Comparison of ENCODE assay signal across 15 cellular contexts in genomic region chr20:58075565-58075964, GRCh38.
DNase-seq lines count a peak whose midpoint lies in the region; ATAC-seq and TF ChIP-seq lines count a peak whose summit lies in the region.
"Had no signal": no experiment of that assay in that cellular context is flagged by ENCODE, and none has a peak within 500 bp of the region (broad histone marks: within the 10 kb centered on the region; RNA-seq: fewer than 3 reads in every experiment).

No MANE protein-coding gene starts in this region.

- H3K4me1 ChIP-seq in spleen: peaks cover 0 to 16% (median 9%) of the 10 kb centered on the region in 6 donors
- H3K4me1 ChIP-seq: Caco-2 had no signal

- H3K9me3 ChIP-seq in spleen: peaks cover 0 to 3% (median 0%) of the 10 kb centered on the region in 8 donors
- H3K9me3 ChIP-seq: A549, Caco-2 had no signal

- intact Hi-C loops in lower leg skin (cut with DNase I; ENCODE audit: low total_unique reads): no loop called here
- intact Hi-C loops in spleen (cut with DNase I; ENCODE audit: low total_unique reads): no loop called here

- 63 to 69% methylated on average over 13 of the region's 13 CpGs for WGBS in lower leg skin, 2 donors
- WGBS in spleen, 5 donors: 86 to 91% (median 87%) methylated on average over 13 of the region's 13 CpGs

- no peak overlapping the region for H3K27ac ChIP-seq in spleen

- no peaks in the 10 kb centered on the region for H3K36me3 ChIP-seq in spleen

- ATAC-seq in SK-N-SH treated with all-trans-retinoic acid at 6 μM for 48 hours: peak; percentile 51
- no peak for ATAC-seq in HG03175 (IDR thresholded peaks at IDR 0.05; ENCODE audit: unreplicated experiment)
- ATAC-seq: A549 had no signal

- H3K27me3 ChIP-seq in spleen (replicated peaks in 1 of 7): peaks cover 0 to 26% (median 0%) of the 10 kb centered on the region in 7 donors

- TF ChIP-seq POLR2A in lower leg skin (IDR thresholded peaks at IDR 0.05) (no peak), spleen (IDR thresholded peaks at IDR 0.05) (no peak)

- DNase-seq in activated CD8-positive, alpha-beta memory T cell treated with anti-CD3 and anti-CD28 coated beads, Interleukin-2, amount 50 U/mL, for 48 hours: peak; percentile 20
- no peak for DNase-seq in activated CD8-positive, alpha-beta memory T cell treated with anti-CD3 and anti-CD28 coated beads, Interleukin-2, amount 50 U/mL, for 4 hours
- DNase-seq in lower leg skin (ENCODE audit: low spot score in 2 of 2): peak; percentile 9 to 68
- DNase-seq in spleen: peak; percentile 31
- DNase-seq in NCI-H524 (lab: John Stamatoyannopoulos, UW): no peak
- DNase-seq in midbrain (lab: John Stamatoyannopoulos, UW): no peak
- DNase-seq: KBM-7; NCI-H1694 treated with DMSO at 0.1 percent for 48 hours; NCI-H2107; NK-92 treated with Interleukin-12 subunit alpha and Interleukin-12 subunit beta, amount 100 ng/mL, for 24 hours; SIG-M5 had no signal

- H3K4me3 ChIP-seq in lower leg skin (ENCODE audit: low read depth, poor library complexity, severe bottlenecking) (no peak overlapping the region), spleen (no peak overlapping the region)
- H3K4me3 ChIP-seq: A549 had no signal

- TF ChIP-seq CTCF in lower leg skin (IDR thresholded peaks at IDR 0.05) (no peak), spleen (IDR thresholded peaks at IDR 0.05 in 8 of 11, conservative IDR thresholded peaks at IDR 0.05 in 3 of 11) (no peak)

TF ChIP-seq in SK-N-SH treated with all-trans-retinoic acid at 6 μM for 48 hours, 23 proteins besides CTCF, POLR2A, EP300 and RAD21:
- TF ChIP-seq CSDC2 (CRISPR knock-in tag; IDR thresholded peaks at IDR 0.05): no peak
- no peak for TF ChIP-seq ZFP30 (CRISPR knock-in tag; IDR thresholded peaks at IDR 0.05)
- no peak for TF ChIP-seq RARB (CRISPR knock-in tag; IDR thresholded peaks at IDR 0.05)
- no peak for TF ChIP-seq PPARA (CRISPR knock-in tag; IDR thresholded peaks at IDR 0.05; ENCODE audit: borderline replicate concordance)
- TF ChIP-seq ZNF565 (CRISPR knock-in tag; conservative IDR thresholded peaks at IDR 0.05; ENCODE audit: low read depth): no peak
- no peak for TF ChIP-seq ESRRG (CRISPR knock-in tag; IDR thresholded peaks at IDR 0.05)
- TF ChIP-seq TOX (CRISPR knock-in tag; IDR thresholded peaks at IDR 0.05; ENCODE audit: borderline replicate concordance): no peak
- no peak for TF ChIP-seq ZC3H10 (CRISPR knock-in tag; IDR thresholded peaks at IDR 0.05)
TF ChIP-seq in SK-N-SH treated with all-trans-retinoic acid at 6 μM for 48 hours: peak in this region for 0.

Comparison
In these comparisons a context has a peak if more than half of its experiments do, and no peak if none do; other contexts are left out.
1. DNase-seq: peak in activated CD8-positive, alpha-beta memory T cell treated with anti-CD3 and anti-CD28 coated beads, Interleukin-2, amount 50 U/mL, for 48 hours (single experiment), lower leg skin (2 of 2) and spleen (single experiment); none in activated CD8-positive, alpha-beta memory T cell treated with anti-CD3 and anti-CD28 coated beads, Interleukin-2, amount 50 U/mL, for 4 hours (single experiment), NCI-H524 (0 of 2) and midbrain (single experiment).